8 cellular contexts compared by ENCODE assay signal in genomic region chr1:6889875-6890480, GRCh38.
DNase-seq lines count a peak whose midpoint lies in the region; ATAC-seq, FAIRE-seq and TF ChIP-seq lines count a peak whose summit lies in the region.

No MANE protein-coding gene starts in this region.

- in situ Hi-C loops in KBM-7 (cut with MboI; ENCODE audit: low pct_unique_long_range_greater_than_20kb, low sequenced_read_pairs): no loop called here

- no peaks in the 10 kb centered on the region for H3K9me2 ChIP-seq in SK-N-SH

- H3K9me3 ChIP-seq in SK-N-SH (no peaks in the 10 kb centered on the region), breast epithelium (no peaks in the 10 kb centered on the region), keratinocyte (ENCODE audit: control insufficient read depth, low read depth, low read length) (no peaks in the 10 kb centered on the region)

- H3K27me3 ChIP-seq in SK-N-SH (ENCODE audit: insufficient read depth) (no peaks in the 10 kb centered on the region), breast epithelium (no peaks in the 10 kb centered on the region), keratinocyte (ENCODE audit: control insufficient read depth, extremely low read depth, insufficient read depth, low read length) (no peaks in the 10 kb centered on the region)

- peak; percentile 71 for TF ChIP-seq RAD21 in SK-N-SH (IDR thresholded peaks at IDR 0.05; ENCODE audit: low read length)

- peaks cover 11% of the 10 kb centered on the region for H3K79me2 ChIP-seq in SK-N-SH (ENCODE audit: insufficient read depth)
- no peaks in the 10 kb centered on the region for H3K79me2 ChIP-seq in keratinocyte (ENCODE audit: control insufficient read depth, insufficient read depth, low read length)

- dilution Hi-C loops in keratinocyte (cut with MboI; ENCODE audit: extremely low pct_ligation_motif_present, low sequenced_read_pairs): no loop called here

- peak overlapping the region in 1 of 2 experiments; percentile 48; a peak in 1 of 4 replicates for H3K4me3 ChIP-seq in SK-N-SH (ENCODE audit: low read depth in 2 of 2, low read length in 1 of 2)
- no peak overlapping the region for H3K4me3 ChIP-seq in breast epithelium
- H3K4me3 ChIP-seq in keratinocyte (ENCODE audit: control insufficient read depth in 2 of 3, extremely low read depth in 1 of 3, insufficient read depth in 2 of 3, low read depth in 1 of 3, low read length in 3 of 3): no peak overlapping the region

- peaks cover 8% of the 10 kb centered on the region for H3F3A ChIP-seq in SK-N-SH (replicated peaks; ENCODE audit: insufficient read depth)

- peak; percentile 79 for FAIRE-seq in keratinocyte (lab: Jason Lieb, UNC)

- peaks cover 3 to 8% of the 10 kb centered on the region in 2 experiments for H3K36me3 ChIP-seq in SK-N-SH (replicated peaks in 1 of 2; ENCODE audit: control insufficient read depth in 1 of 2, insufficient read depth in 2 of 2, low read length in 1 of 2)
- H3K36me3 ChIP-seq in breast epithelium: no peaks in the 10 kb centered on the region
- no peaks in the 10 kb centered on the region for H3K36me3 ChIP-seq in keratinocyte (ENCODE audit: control insufficient read depth in 2 of 2, extremely low read depth in 1 of 2, insufficient read depth in 2 of 2, low read length in 2 of 2)

- intact Hi-C loops in breast epithelium (cut with DNase I; ENCODE audit: low total_unique reads): no loop called here

- TF ChIP-seq CTCF in SK-N-SH (IDR thresholded peaks at IDR 0.05) (peak; percentile 78), breast epithelium (IDR thresholded peaks at IDR 0.05) (peak in 2 of 3 donors; percentile 70 to 74), keratinocyte (optimal IDR thresholded peaks at IDR 0.05 in 1 of 3, IDR thresholded peaks at IDR 0.05 in 1 of 3, conservative IDR thresholded peaks at IDR 0.05 in 1 of 3; ENCODE audit: extremely low read depth in 1 of 3, insufficient read depth in 2 of 3, low read length in 3 of 3) (peak; percentile 79 to 88 (median 80))

- H3K4me2 ChIP-seq in SK-N-SH (no peak overlapping the region), keratinocyte (ENCODE audit: control insufficient read depth, extremely low read depth, insufficient read depth, low read depth, low read length) (no peak overlapping the region)

- H3K27ac ChIP-seq in SK-N-SH (ENCODE audit: low read depth in 2 of 2, low read length in 1 of 2) (no peak overlapping the region), breast epithelium (no peak overlapping the region), keratinocyte (ENCODE audit: control insufficient read depth, insufficient read depth, low read length) (no peak overlapping the region)

- H3K4me1 ChIP-seq in SK-N-SH (ENCODE audit: control insufficient read depth in 1 of 2, insufficient read depth in 2 of 2, low read depth in 1 of 2, low read length in 1 of 2) (peaks cover 0 to 4% of the 10 kb centered on the region in 2 experiments; a peak in 2 of 4 replicates), breast epithelium (peaks cover 0 to 8% of the 10 kb centered on the region in 2 donors), keratinocyte (ENCODE audit: control insufficient read depth, extremely low read depth, insufficient read depth, low read length) (no peaks in the 10 kb centered on the region)

- ATAC-seq in GM21515 (IDR thresholded peaks at IDR 0.05; ENCODE audit: unreplicated experiment) (no peak), HG03039 (IDR thresholded peaks at IDR 0.05; ENCODE audit: unreplicated experiment) (no peak)

- DNase-seq in ELR (ENCODE audit: low read depth): peak; percentile 71
- peak; percentile 64 for DNase-seq in KBM-7
- peak; percentile 69 for DNase-seq in SK-N-SH
- DNase-seq in breast epithelium (ENCODE audit: low spot score in 2 of 2): no peak
- no peak for DNase-seq in keratinocyte (ENCODE audit: low read depth, low spot score)
- DNase-seq in stimulated activated CD4-positive, alpha-beta T cell treated with anti-CD3 and anti-CD28 coated beads, TNF-alpha, amount 100 ng/mL, for 24 hours (ENCODE audit: low read depth in 3 of 3): peak in 2 of 3 experiments; percentile 6 to 21

- no peak overlapping the region for H3K9ac ChIP-seq in SK-N-SH
- no peak overlapping the region for H3K9ac ChIP-seq in keratinocyte (ENCODE audit: control insufficient read depth, extremely low read depth, insufficient read depth, low read length)

- no peak for TF ChIP-seq EP300 in SK-N-SH (IDR thresholded peaks at IDR 0.05; ENCODE audit: borderline replicate concordance in 1 of 2, low read depth in 1 of 2, low read length in 1 of 2)

- 32% methylated on average over 3 of the region's 3 CpGs for WGBS in SK-N-SH (ENCODE audit: low lambda C conversion rate)

- H3K9me1 ChIP-seq in keratinocyte (ENCODE audit: control insufficient read depth, extremely low read depth, insufficient read depth, low read length): no peaks in the 10 kb centered on the region

- no peak overlapping the region for H2AFZ ChIP-seq in SK-N-SH (ENCODE audit: low read depth)
- no peak overlapping the region for H2AFZ ChIP-seq in keratinocyte (ENCODE audit: control insufficient read depth, low read length)

- POLR2A ChIA-PET in SK-N-SH (lab: Yijun Ruan, JAX): no interaction called here

- CTCF ChIA-PET in SK-N-SH (lab: Yijun Ruan, JAX): interaction anchor here (0.5 to 3.1 kb wide), 37 partner anchors 9 to 759 kb away, joined by 3 to 17 read pairs (median 4); partner anchors contain the start of gene CAMTA1

- H4K20me1 ChIP-seq in SK-N-SH (ENCODE audit: insufficient read depth) (0 out of 2 replicates have a peak, but pooled peaks cover 4% of the 10 kb centered on the region), keratinocyte (ENCODE audit: control insufficient read depth, extremely low read depth, insufficient read depth, low read length) (no peaks in the 10 kb centered on the region)

- no peak for TF ChIP-seq POLR2A in breast epithelium (IDR thresholded peaks at IDR 0.05)

TF ChIP-seq in SK-N-SH, 30 proteins besides CTCF, POLR2A, EP300 and RAD21:
- no peak for TF ChIP-seq GABPA (IDR thresholded peaks at IDR 0.05; ENCODE audit: low read depth)
- peak; percentile 86 for TF ChIP-seq SMC3 (IDR thresholded peaks at IDR 0.05; ENCODE audit: low read depth, low read length)
- TF ChIP-seq SIN3A (IDR thresholded peaks at IDR 0.05; ENCODE audit: borderline replicate concordance, low read depth, low read length): no peak

Comparison
In these comparisons a context has a peak if more than half of its experiments do, and no peak if none do; other contexts are left out.
1. DNase-seq: peak in ELR (single experiment), KBM-7 (single experiment), SK-N-SH (single experiment) and stimulated activated CD4-positive, alpha-beta T cell treated with anti-CD3 and anti-CD28 coated beads, TNF-alpha, amount 100 ng/mL, for 24 hours (2 of 3); none in breast epithelium (0 of 2) and keratinocyte (single experiment).
2. Peak in every context shown above with its lines, with median percentiles within 50 percentile points of each other: CTCF ChIP-seq.